ENCODE assay signal across 16 cellular contexts in the genomic region with DNA sequence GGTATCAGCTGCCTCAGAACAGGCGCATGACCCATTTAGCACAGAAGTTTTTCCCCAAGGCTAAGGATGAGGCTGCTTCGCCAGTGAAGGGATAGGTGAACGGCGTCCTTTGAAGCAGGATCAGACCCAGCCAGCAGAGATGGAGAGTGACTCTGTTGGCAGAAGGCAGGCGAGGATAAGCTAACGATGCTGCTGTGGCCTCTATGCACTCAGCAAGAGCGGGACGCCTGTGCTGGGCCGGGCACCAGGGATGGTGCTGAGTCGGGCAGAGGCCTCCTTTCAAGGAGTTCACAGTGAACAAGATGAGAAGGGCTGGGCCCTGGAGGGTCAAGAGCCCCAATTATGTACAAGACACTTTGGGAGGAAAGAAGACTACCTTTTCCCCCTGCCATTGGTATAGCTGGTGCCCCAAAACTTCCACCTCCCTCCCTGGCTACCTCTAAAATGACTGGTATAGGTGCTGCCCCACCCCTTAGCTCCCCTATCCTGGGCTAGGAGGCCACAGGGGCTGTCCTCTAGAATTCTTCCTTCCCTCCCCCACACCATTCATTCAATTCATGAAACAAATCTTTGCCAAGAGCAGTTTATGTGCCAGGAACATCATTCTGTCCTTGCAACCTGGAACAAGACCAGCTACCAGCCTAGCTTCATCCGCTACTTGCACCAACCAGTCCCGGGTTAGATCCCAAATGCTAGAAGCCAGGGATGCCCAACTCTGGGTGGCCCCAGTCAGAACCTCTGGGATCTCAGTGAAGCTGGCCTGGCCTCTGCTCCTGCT. TPM values are rescaled to one million over a fixed set of nuclear protein-coding genes. Genes with fewer than 3 reads are reported as not detected.
DNase-seq lines count a peak whose midpoint lies in the region; ATAC-seq and FAIRE-seq lines count a peak whose summit lies in the region.
"Had no signal": no experiment of that assay in that cellular context is flagged by ENCODE, and none has a peak within 500 bp of the region (broad histone marks: within the 10 kb centered on the region; RNA-seq: fewer than 3 reads in every experiment).

No MANE protein-coding gene starts in this region.

- H3K9me3 Mint-ChIP-seq in activated naive CD4-positive, alpha-beta T cell treated with anti-CD3 and anti-CD28 coated beads, Interleukin-2, amount 50 U/mL, for 24 hours, result no peaks in the 10 kb centered on the region
- no peaks in the 10 kb centered on the region for H3K9me3 Mint-ChIP-seq in activated naive CD8-positive, alpha-beta T cell treated with anti-CD3 and anti-CD28 coated beads, Interleukin-2, amount 50 U/mL, for 24 hours
- H3K9me3 Mint-ChIP-seq in memory B cell, result no peaks in the 10 kb centered on the region

- no peak for DNase-seq in activated naive CD4-positive, alpha-beta T cell treated with anti-CD3 and anti-CD28 coated beads, Interleukin-2, amount 50 U/mL, for 16 hours
- no peak for DNase-seq in activated naive CD8-positive, alpha-beta T cell treated with anti-CD3 and anti-CD28 coated beads, Interleukin-2, amount 50 U/mL, for 24 hours
- no peak for DNase-seq in memory B cell (ENCODE audit: low spot score in 2 of 2)
- DNase-seq in urothelium cell line (ENCODE audit: low spot score), result no peak
- no peak for DNase-seq in stimulated activated naive CD4-positive, alpha-beta T cell treated with Interleukin-2 at 50 U/mL for 16 hours (lab: John Stamatoyannopoulos, UW)
- DNase-seq: activated effector memory CD4-positive, alpha-beta T cell treated with anti-CD3 and anti-CD28 coated beads, Interleukin-2, amount 50 U/mL, for 16 hours; COR-L47; EL; left colon; OCI-M1; uterus had no signal

- peak overlapping the region; percentile 35 for H3K27ac Mint-ChIP-seq in activated naive CD4-positive, alpha-beta T cell treated with anti-CD3 and anti-CD28 coated beads, Interleukin-2, amount 50 U/mL, for 24 hours
- H3K27ac Mint-ChIP-seq in activated naive CD8-positive, alpha-beta T cell treated with anti-CD3 and anti-CD28 coated beads, Interleukin-2, amount 50 U/mL, for 24 hours, result peak overlapping the region; percentile 71
- peak overlapping the region; percentile 10 for H3K27ac Mint-ChIP-seq in memory B cell

- peak; percentile 17 for FAIRE-seq in urothelium cell line (lab: Jason Lieb, UNC)
- FAIRE-seq: bronchial epithelial cell, K562 had no signal

- peaks cover 29% of the 10 kb centered on the region for H3K4me1 Mint-ChIP-seq in activated naive CD4-positive, alpha-beta T cell treated with anti-CD3 and anti-CD28 coated beads, Interleukin-2, amount 50 U/mL, for 24 hours
- peaks cover 21% of the 10 kb centered on the region for H3K4me1 Mint-ChIP-seq in activated naive CD8-positive, alpha-beta T cell treated with anti-CD3 and anti-CD28 coated beads, Interleukin-2, amount 50 U/mL, for 24 hours
- peaks cover 10% of the 10 kb centered on the region for H3K4me1 Mint-ChIP-seq in memory B cell

- peaks cover 1% of the 10 kb centered on the region for H3K36me3 Mint-ChIP-seq in activated naive CD4-positive, alpha-beta T cell treated with anti-CD3 and anti-CD28 coated beads, Interleukin-2, amount 50 U/mL, for 24 hours
- H3K36me3 Mint-ChIP-seq in activated naive CD8-positive, alpha-beta T cell treated with anti-CD3 and anti-CD28 coated beads, Interleukin-2, amount 50 U/mL, for 24 hours (ENCODE audit: low read depth), result peaks cover 6% of the 10 kb centered on the region
- peaks cover 16% of the 10 kb centered on the region for H3K36me3 Mint-ChIP-seq in memory B cell

- H3K4me3 Mint-ChIP-seq in activated naive CD4-positive, alpha-beta T cell treated with anti-CD3 and anti-CD28 coated beads, Interleukin-2, amount 50 U/mL, for 24 hours, result no peak overlapping the region
- no peak overlapping the region for H3K4me3 Mint-ChIP-seq in activated naive CD8-positive, alpha-beta T cell treated with anti-CD3 and anti-CD28 coated beads, Interleukin-2, amount 50 U/mL, for 24 hours
- no peak overlapping the region for H3K4me3 Mint-ChIP-seq in memory B cell

- H3K27me3 Mint-ChIP-seq in activated naive CD4-positive, alpha-beta T cell treated with anti-CD3 and anti-CD28 coated beads, Interleukin-2, amount 50 U/mL, for 24 hours, result no peaks in the 10 kb centered on the region
- no peaks in the 10 kb centered on the region for H3K27me3 Mint-ChIP-seq in activated naive CD8-positive, alpha-beta T cell treated with anti-CD3 and anti-CD28 coated beads, Interleukin-2, amount 50 U/mL, for 24 hours
- no peaks in the 10 kb centered on the region for H3K27me3 Mint-ChIP-seq in memory B cell

- ATAC-seq in activated naive CD8-positive, alpha-beta T cell treated with anti-CD3 and anti-CD28 coated beads, Interleukin-2, amount 50 U/mL, for 24 hours, result no peak
- no peak for ATAC-seq in memory B cell (ENCODE audit: low read depth)
- no peak for ATAC-seq in GM18907 (IDR thresholded peaks at IDR 0.05; ENCODE audit: unreplicated experiment)
- ATAC-seq in esophagus mucosa, result no peak
- ATAC-seq: K562, left colon had no signal

RNA-seq across cellular contexts. Expression of a gene that starts 7.5 kb away (rescaled TPM):
- 3.5 TPM for total RNA-seq in esophagus mucosa

RNA-seq across cellular contexts. Expression of a gene that starts 32.5 kb away (rescaled TPM):
- total RNA-seq in esophagus mucosa, result 1.8 TPM

RNA-seq across cellular contexts. Expression of a gene that starts 52.9 kb away (rescaled TPM):
- total RNA-seq in esophagus mucosa, result 18.8 TPM

Comparison
In these comparisons a context has a peak if more than half of its experiments do, and no peak if none do; other contexts are left out.
1. H3K27ac Mint-ChIP-seq: peak in every context shown above with its lines; median percentile 71 in activated naive CD8-positive, alpha-beta T cell treated with anti-CD3 and anti-CD28 coated beads, Interleukin-2, amount 50 U/mL, for 24 hours; 35 in activated naive CD4-positive, alpha-beta T cell treated with anti-CD3 and anti-CD28 coated beads, Interleukin-2, amount 50 U/mL, for 24 hours; 10 in memory B cell.